In the genomic region with DNA sequence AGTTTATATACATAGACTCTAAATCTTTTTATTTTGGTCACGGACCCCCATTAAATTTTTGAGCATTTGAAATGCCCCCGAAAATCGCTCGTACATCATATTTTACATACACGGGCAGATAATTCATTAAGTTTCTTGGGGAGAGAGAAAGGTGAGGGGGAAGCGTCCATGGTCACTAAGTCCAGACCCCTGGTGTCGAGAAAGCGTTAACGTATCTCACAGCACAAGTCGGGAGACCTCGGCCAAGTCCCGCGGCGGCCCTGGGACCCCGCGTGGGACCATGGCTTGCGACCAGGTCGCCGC, we compare ENCODE assay signal across 1 cellular context.
TF ChIP-seq lines count a peak whose summit lies in the region.

No MANE protein-coding gene starts in this region.

TF ChIP-seq in H1, 55 proteins besides CTCF, POLR2A, EP300 and RAD21:
- no peak for TF ChIP-seq CHD1 (IDR thresholded peaks at IDR 0.05; ENCODE audit: low read depth, low read length)
- TF ChIP-seq MAFK (IDR thresholded peaks at IDR 0.05; ENCODE audit: low read depth, low read length), result no peak
- TF ChIP-seq SIN3A (conservative IDR thresholded peaks at IDR 0.05 in 1 of 2, IDR thresholded peaks at IDR 0.05 in 1 of 2; ENCODE audit: low read depth in 1 of 2, low read length in 2 of 2), result peak in 1 of 2 experiments; percentile 32; a peak in 1 of 4 replicates
- no peak for TF ChIP-seq HDAC2 (IDR thresholded peaks at IDR 0.05; ENCODE audit: borderline replicate concordance in 1 of 2, low read depth in 2 of 2, low read length in 2 of 2)
- no peak for TF ChIP-seq TAF1 (IDR thresholded peaks at IDR 0.05; ENCODE audit: low read depth, low read length)
TF ChIP-seq in H1: peak in this region for 1.
